In the genomic region with DNA sequence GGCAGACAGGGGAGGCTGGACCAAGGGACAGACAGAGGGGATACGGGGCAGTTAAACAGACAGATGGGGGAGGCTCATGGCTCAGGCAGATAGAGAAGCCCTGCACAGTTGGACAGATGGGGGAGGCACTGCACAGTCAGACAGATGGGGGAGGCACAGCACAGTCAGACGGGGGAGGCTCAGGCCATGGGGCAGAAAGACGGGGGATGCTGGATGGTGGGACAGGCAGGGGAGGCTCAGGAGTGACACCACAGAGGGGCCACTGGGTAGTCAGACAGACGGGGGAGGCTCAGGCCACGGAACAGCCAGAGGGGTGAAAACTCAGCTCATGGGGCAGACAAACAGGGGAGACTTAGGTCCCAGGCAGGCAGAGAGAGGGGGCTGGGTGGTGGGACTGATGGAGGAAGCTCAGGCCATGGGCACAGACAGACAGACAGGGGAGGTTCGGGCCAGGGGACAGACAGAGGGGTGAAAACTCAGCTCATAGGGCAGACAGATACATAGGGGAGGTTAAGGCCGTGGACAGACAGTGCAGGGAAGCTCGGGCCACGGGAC, we compare ENCODE assay signal across 9 cellular contexts. TPM values are rescaled to one million over a fixed set of nuclear protein-coding genes. Genes with fewer than 3 reads are reported as not detected.
A peak's percentile ranks its signal among the peaks of the same experiment; 100 is the strongest.
DNase-seq lines count a peak whose midpoint lies in the region; ATAC-seq and TF ChIP-seq lines count a peak whose summit lies in the region.
"Had no signal": no experiment of that assay in that cellular context is flagged by ENCODE, and none has a peak within 500 bp of the region (broad histone marks: within the 10 kb centered on the region; RNA-seq: fewer than 3 reads in every experiment).

No MANE protein-coding gene starts in this region.

- intact Hi-C loops in heart right ventricle (cut with DNase I) (loop anchor here in 3 of 10 donors (10.0 kb wide), 1 partner anchor 148 kb away; a partner anchor contains a TSS), left cardiac atrium (cut with DNase I) (loop anchor here in 1 of 2 donors (5.0 kb wide), 1 partner anchor 61 kb away; no protein-coding TSS in a partner anchor), breast epithelium (cut with DNase I; ENCODE audit: low total_unique reads) (no loop called here), uterus (cut with DNase I; ENCODE audit: low total_unique reads) (loop anchor here (10.0 kb wide), 1 partner anchor 58 kb away; no protein-coding TSS in a partner anchor)

- H3K27ac ChIP-seq in heart right ventricle (peak overlapping the region in 8 of 10 donors; percentile 54 to 90 (median 79)), breast epithelium (peak overlapping the region; percentile 29 to 84), uterus (peak overlapping the region in 1 of 2 donors; percentile 52)

- TF ChIP-seq POLR2A in breast epithelium (IDR thresholded peaks at IDR 0.05) (no peak), uterus (IDR thresholded peaks at IDR 0.05) (no peak)

- 34% methylated on average over 9 of the region's 9 CpGs for WGBS in heart right ventricle, 2 donors

- TF ChIP-seq CTCF in heart right ventricle (IDR thresholded peaks at IDR 0.05) = no peak
- no peak for TF ChIP-seq CTCF in breast epithelium (IDR thresholded peaks at IDR 0.05)
- no peak for TF ChIP-seq CTCF in uterus (IDR thresholded peaks at IDR 0.05)

- H3K36me3 ChIP-seq in heart right ventricle = no peaks in the 10 kb centered on the region
- no peaks in the 10 kb centered on the region for H3K36me3 ChIP-seq in breast epithelium
- no peaks in the 10 kb centered on the region for H3K36me3 ChIP-seq in uterus

- H3K4me1 ChIP-seq in heart right ventricle = peaks cover 10 to 55% (median 52%) of the 10 kb centered on the region in 9 donors
- peaks cover 0 to 14% of the 10 kb centered on the region in 2 donors for H3K4me1 ChIP-seq in breast epithelium
- H3K4me1 ChIP-seq in mononuclear cell (ENCODE audit: insufficient read depth, low read length) = peaks cover 63% of the 10 kb centered on the region
- H3K4me1 ChIP-seq in uterus = peaks cover 0 to 14% of the 10 kb centered on the region in 2 donors

- H3K4me3 ChIP-seq in heart right ventricle = peak overlapping the region; percentile 57 to 96 (median 89)
- H3K4me3 ChIP-seq in breast epithelium = peak overlapping the region; percentile 90 to 99 (median 93)
- H3K4me3 ChIP-seq in mononuclear cell (ENCODE audit: low read length) = peak overlapping the region; percentile 77
- H3K4me3 ChIP-seq in uterus = peak overlapping the region; percentile 54 to 72

- H3K27me3 ChIP-seq in heart right ventricle (no peaks in the 10 kb centered on the region), breast epithelium (no peaks in the 10 kb centered on the region), mononuclear cell (ENCODE audit: insufficient read depth, low read length) (no peaks in the 10 kb centered on the region), uterus (no peaks in the 10 kb centered on the region)

- no peak for DNase-seq in heart right ventricle
- DNase-seq in left cardiac atrium = no peak
- no peak for DNase-seq in breast epithelium (ENCODE audit: low spot score in 2 of 2)
- no peak for DNase-seq in uterus
- no peak for DNase-seq in NCI-H2029 (lab: John Stamatoyannopoulos, UW)
- no peak for DNase-seq in SW480 (ENCODE audit: low spot score)
- DNase-seq: NCI-H446 treated with DMSO at 0.1 percent for 48 hours had no signal

- H3K9me3 ChIP-seq in heart right ventricle (no peaks in the 10 kb centered on the region), breast epithelium (no peaks in the 10 kb centered on the region), mononuclear cell (ENCODE audit: low read depth, low read length) (no peaks in the 10 kb centered on the region), uterus (no peaks in the 10 kb centered on the region)

- ATAC-seq in heart right ventricle = no peak
- no peak for ATAC-seq in left cardiac atrium
- ATAC-seq in HG03571 (IDR thresholded peaks at IDR 0.05; ENCODE audit: unreplicated experiment) = no peak

RNA-seq across cellular contexts. Expression of a gene that starts 0.9 kb away (rescaled TPM):
- 10 to 100 TPM; 11.6 to 41.3 (median 21.0) TPM for total RNA-seq in heart right ventricle
- 10 to 100 TPM; 24.3 to 43.2 TPM for polyA plus RNA-seq in heart right ventricle
- 10 to 100 TPM; 29.8 to 40.4 TPM for total RNA-seq in left cardiac atrium
- total RNA-seq in breast epithelium = 10 to 100 TPM; 44.5 to 50.9 (median 44.9) TPM
- 37.8 TPM for total RNA-seq in mononuclear cell
- 10 to 100 TPM in 3 of 4 donors, under 1 TPM in 1; 0.59 to 44.9 (median 38.9) TPM for total RNA-seq in uterus

RNA-seq across cellular contexts. Expression of a gene that starts 16.2 kb away (rescaled TPM):
- 10 to 100 TPM; 19.5 to 49.3 (median 30.3) TPM for total RNA-seq in heart right ventricle
- polyA plus RNA-seq in heart right ventricle = 10 to 100 TPM; 65.2 to 73.3 TPM
- 10 to 100 TPM; 34.8 to 42.0 TPM for total RNA-seq in left cardiac atrium
- total RNA-seq in breast epithelium = 100 to 1,000 TPM; 120 to 142 (median 127) TPM
- total RNA-seq in mononuclear cell = 34.7 TPM
- 100 to 1,000 TPM in 1 of 4 donors, 10 to 100 TPM in 3; 52.9 to 232 (median 63.6) TPM for total RNA-seq in uterus

RNA-seq across cellular contexts. Expression of a gene that starts 17.5 kb away (rescaled TPM):
- total RNA-seq in heart right ventricle (1 to 10 TPM in 2 of 10 donors, under 1 TPM in 8; 0.38 to 1.3 (median 0.79) TPM), left cardiac atrium (under 1 TPM in 1 of 2 donors, not detected in 1; 0.52 TPM), breast epithelium (1 to 10 TPM in 1 of 3 donors, not detected in 2; 2.0 TPM), mononuclear cell (0.84 TPM), uterus (1 to 10 TPM in 1 of 4 donors, not detected in 3; 5.5 TPM)
- under 1 TPM in 1 of 2 donors, not detected in 1; 0.09 TPM for polyA plus RNA-seq in heart right ventricle

RNA-seq across cellular contexts. Expression of a gene that starts 28.8 kb away (rescaled TPM):
- 1 to 10 TPM; 1.3 to 2.8 (median 2.1) TPM for total RNA-seq in heart right ventricle
- 1 to 10 TPM in 1 of 2 donors, under 1 TPM in 1; 0.90 to 2.4 TPM for polyA plus RNA-seq in heart right ventricle
- total RNA-seq in left cardiac atrium = 1 to 10 TPM; 1.5 to 1.6 TPM
- under 1 TPM; 0.29 to 0.66 (median 0.64) TPM for total RNA-seq in breast epithelium
- 0.21 TPM for total RNA-seq in mononuclear cell
- total RNA-seq in uterus = 1 to 10 TPM in 1 of 4 donors, under 1 TPM in 1, not detected in 2; 0.07 to 4.0 TPM

RNA-seq across cellular contexts. Expression of a gene that starts 50.2 kb away (rescaled TPM):
- total RNA-seq in heart right ventricle = 1 to 10 TPM; 1.6 to 4.0 (median 3.0) TPM
- polyA plus RNA-seq in heart right ventricle = 1 to 10 TPM; 2.9 to 3.4 TPM
- 1 to 10 TPM; 2.3 to 3.7 TPM for total RNA-seq in left cardiac atrium
- under 1 TPM; 0.32 to 0.44 (median 0.33) TPM for total RNA-seq in breast epithelium
- total RNA-seq in mononuclear cell = 1.8 TPM
- total RNA-seq in uterus = 1 to 10 TPM in 2 of 4 donors, not detected in 2; 2.6 to 7.3 TPM
